8 cellular contexts compared by ENCODE assay signal in genomic region chr14:75126121-75126544, GRCh38. TPM values are rescaled to one million over a fixed set of nuclear protein-coding genes. Genes with fewer than 3 reads are reported as not detected.
DNase-seq lines count a peak whose midpoint lies in the region; ATAC-seq, FAIRE-seq and TF ChIP-seq lines count a peak whose summit lies in the region.

No MANE protein-coding gene starts in this region.

- H3K36me3 ChIP-seq in HUES48 (ENCODE audit: control insufficient read depth, insufficient read depth, low read length) (peaks cover 4% of the 10 kb centered on the region; the same call in 1 of the 2 replicates), astrocyte (ENCODE audit: insufficient read depth, low read length) (no peaks in the 10 kb centered on the region), uterus (no peaks in the 10 kb centered on the region)

- peaks cover 3% of the 10 kb centered on the region; the same call in 1 of the 2 replicates for H3K4me1 ChIP-seq in HUES48 (ENCODE audit: control insufficient read depth, insufficient read depth, low read length)
- peaks cover 33% of the 10 kb centered on the region for H3K4me1 ChIP-seq in astrocyte (ENCODE audit: insufficient read depth, low read length)
- peaks cover 0 to 4% of the 10 kb centered on the region in 2 donors for H3K4me1 ChIP-seq in uterus

- peaks cover 21% of the 10 kb centered on the region for H3K4me1 Mint-ChIP-seq in astrocyte (ENCODE audit: low read depth, unreplicated experiment)

- H3K4me3 ChIP-seq in HUES48 (ENCODE audit: low read depth, low read length) (peak overlapping the region; percentile 91), astrocyte (ENCODE audit: insufficient read depth, low read depth, low read length) (peak overlapping the region; percentile 80), lower leg skin (ENCODE audit: low read depth, poor library complexity, severe bottlenecking) (peak overlapping the region; percentile 50), uterus (peak overlapping the region; percentile 74 to 85)

- peak overlapping the region; percentile 80 for H3K27ac Mint-ChIP-seq in astrocyte (ENCODE audit: unreplicated experiment)

- no peak for TF ChIP-seq CTCF in astrocyte (IDR thresholded peaks at IDR 0.05; ENCODE audit: insufficient read depth, low read depth, low read length)
- TF ChIP-seq CTCF in lower leg skin (IDR thresholded peaks at IDR 0.05): no peak
- TF ChIP-seq CTCF in uterus (IDR thresholded peaks at IDR 0.05): no peak

- intact Hi-C loops in lower leg skin (cut with DNase I; ENCODE audit: low total_unique reads) (loop anchor here (10.0 kb wide), 1 partner anchor 369 kb away; no protein-coding TSS in a partner anchor), uterus (cut with DNase I; ENCODE audit: low total_unique reads) (no loop called here)

- H3K36me3 Mint-ChIP-seq in astrocyte (ENCODE audit: low read depth, unreplicated experiment): peaks cover 2% of the 10 kb centered on the region

- ATAC-seq in GM21423 (IDR thresholded peaks at IDR 0.05; ENCODE audit: unreplicated experiment) (no peak), HG03280 (IDR thresholded peaks at IDR 0.05; ENCODE audit: unreplicated experiment) (no peak)

- no peaks in the 10 kb centered on the region for H3K9me3 Mint-ChIP-seq in astrocyte (ENCODE audit: unreplicated experiment)

- DNase-seq in AML-193 (lab: John Stamatoyannopoulos, UW): peak; percentile 32 to 63
- DNase-seq in astrocyte (ENCODE audit: low read depth): no peak
- no peak for DNase-seq in lower leg skin (ENCODE audit: low spot score in 2 of 2)
- DNase-seq in uterus: no peak
- DNase-seq in AG08395 (ENCODE audit: low spot score): no peak

- peak overlapping the region; percentile 88 for H3K4me2 ChIP-seq in astrocyte (ENCODE audit: low read length)

- peaks cover 23% of the 10 kb centered on the region for H3K79me2 ChIP-seq in astrocyte (ENCODE audit: insufficient read depth, low read length)

- H2AFZ ChIP-seq in astrocyte (ENCODE audit: low read depth, low read length): peak overlapping the region; percentile 95

- peak overlapping the region; percentile 95 for H3K9ac ChIP-seq in HUES48 (ENCODE audit: low read depth, low read length)
- peak overlapping the region; percentile 94 for H3K9ac ChIP-seq in astrocyte (ENCODE audit: low read length)

- FAIRE-seq in astrocyte (lab: Jason Lieb, UNC): no peak

- no peaks in the 10 kb centered on the region for H3K9me3 ChIP-seq in HUES48 (ENCODE audit: control insufficient read depth, insufficient read depth, low read length)
- H3K9me3 ChIP-seq in astrocyte (ENCODE audit: insufficient read depth, low read depth, low read length): no peaks in the 10 kb centered on the region
- no peaks in the 10 kb centered on the region for H3K9me3 ChIP-seq in uterus

- H3K4me3 Mint-ChIP-seq in astrocyte (ENCODE audit: unreplicated experiment): peak overlapping the region; percentile 91

- H3K27me3 Mint-ChIP-seq in astrocyte (ENCODE audit: low read depth, unreplicated experiment): no peaks in the 10 kb centered on the region

- H3K27ac ChIP-seq in HUES48 (ENCODE audit: low read depth, low read length) (peak overlapping the region; percentile 93), astrocyte (ENCODE audit: low read depth, low read length) (peak overlapping the region; percentile 93), uterus (peak overlapping the region; percentile 93 to 94)

- TF ChIP-seq POLR2A in lower leg skin (IDR thresholded peaks at IDR 0.05): no peak
- no peak for TF ChIP-seq POLR2A in uterus (IDR thresholded peaks at IDR 0.05)

- H3K27me3 ChIP-seq in HUES48 (ENCODE audit: control insufficient read depth, insufficient read depth, low read length) (no peaks in the 10 kb centered on the region), astrocyte (ENCODE audit: insufficient read depth, low read length) (no peaks in the 10 kb centered on the region), uterus (no peaks in the 10 kb centered on the region)

- WGBS in lower leg skin, 2 donors: 1 to 2% methylated on average over 6 of the region's 6 CpGs

- no peaks in the 10 kb centered on the region for H4K20me1 ChIP-seq in astrocyte (ENCODE audit: insufficient read depth, low read length)

RNA-seq across cellular contexts. Expression of gene NEK9, which starts 0.7 kb away (rescaled TPM):
- 45.2 and 56.3 TPM in 2 replicates for total RNA-seq in astrocyte
- 10 to 100 TPM; 28.7 to 73.9 (median 59.4) TPM for total RNA-seq in lower leg skin
- total RNA-seq in uterus: 100 to 1,000 TPM in 1 of 4 donors, 10 to 100 TPM in 3; 51.2 to 115 (median 71.4) TPM

RNA-seq across cellular contexts. Expression of gene TMED10, which starts 50.3 kb away (rescaled TPM):
- 331 and 359 TPM in 2 replicates for total RNA-seq in astrocyte
- total RNA-seq in lower leg skin: 100 to 1,000 TPM; 144 to 208 (median 184) TPM
- 100 to 1,000 TPM; 206 to 389 (median 287) TPM for total RNA-seq in uterus

RNA-seq across cellular contexts. Expression of gene ZC2HC1C, which starts 56.7 kb away (rescaled TPM):
- 1.4 and 1.7 TPM in 2 replicates for total RNA-seq in astrocyte
- 1 to 10 TPM in 3 of 4 donors, under 1 TPM in 1; 0.76 to 8.7 (median 3.8) TPM for total RNA-seq in lower leg skin
- total RNA-seq in uterus: 1 to 10 TPM in 2 of 4 donors, under 1 TPM in 1, not detected in 1; 0.26 to 4.7 (median 2.4) TPM

Comparison
In these comparisons a context has a peak if more than half of its experiments do, and no peak if none do; other contexts are left out.
1. DNase-seq: peak in AML-193 (2 of 2); none in astrocyte (single experiment), lower leg skin (0 of 2), uterus (0 of 2) and AG08395 (single experiment).
2. Peak in every context shown above with its lines, with median percentiles within 50 percentile points of each other: H3K27ac ChIP-seq and H3K4me3 ChIP-seq.